20 cellular contexts compared by ENCODE assay signal in the genomic region with DNA sequence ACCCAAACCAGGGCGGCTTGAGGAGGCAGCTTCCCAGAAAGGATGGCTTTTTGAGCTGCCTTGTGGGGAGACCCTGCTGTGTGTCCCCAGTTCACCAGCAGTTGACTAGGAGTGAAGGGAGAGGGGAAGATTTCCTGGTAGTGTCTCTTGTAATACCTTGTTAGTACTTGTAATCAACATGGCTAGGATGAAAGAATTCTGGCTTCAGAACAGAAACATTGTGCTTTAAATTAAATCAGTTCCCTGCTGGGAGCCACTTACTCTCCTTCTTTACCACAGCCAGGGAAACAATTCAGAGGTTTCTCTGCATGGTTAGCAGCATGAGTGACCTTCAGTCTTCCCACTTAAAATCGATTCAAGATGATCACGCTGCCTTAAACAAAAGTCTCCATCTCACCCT.
DNase-seq lines count a peak whose midpoint lies in the region; TF ChIP-seq lines count a peak whose summit lies in the region.
"Had no signal": no experiment of that assay in that cellular context is flagged by ENCODE, and none has a peak within 500 bp of the region (broad histone marks: within the 10 kb centered on the region; RNA-seq: fewer than 3 reads in every experiment).

No MANE protein-coding gene starts in this region.

- H3K27ac ChIP-seq in H9 (ENCODE audit: insufficient read length, low read depth, low read length) (peak overlapping the region; percentile 88), ectodermal cell (ENCODE audit: insufficient read depth, low read depth, low read length, poor library complexity, severe bottlenecking) (peak overlapping the region; percentile 98)
- H3K27ac ChIP-seq: brain microvascular endothelial cell, epithelial cell of prostate, suprapubic skin had no signal

- no peak overlapping the region for H3T11ph ChIP-seq in H9 (ENCODE audit: low read length)

- H3K9me3 Mint-ChIP-seq in H9 (peaks cover 0 to 11% of the 10 kb centered on the region in 2 experiments; a peak in 3 of 5 replicates), neural crest cell (peaks cover 15% of the 10 kb centered on the region)

- H2BK120ac ChIP-seq in H9 (ENCODE audit: low read depth, low read length, poor library complexity, severe bottlenecking): no peak overlapping the region

- no peaks in the 10 kb centered on the region for H3K79me2 ChIP-seq in H9 (ENCODE audit: insufficient read depth, low read length)

- POLR2A ChIA-PET in HEK293T (lab: Yijun Ruan, JAX): no interaction called here

- no peak overlapping the region; the same call in 1 of the 2 replicates for H3K4ac ChIP-seq in H9 (ENCODE audit: low read depth, low read length)

- H3K36me3 ChIP-seq in ectodermal cell (ENCODE audit: control insufficient read depth, insufficient read depth, low read length): no peaks in the 10 kb centered on the region
- H3K36me3 ChIP-seq: brain microvascular endothelial cell, suprapubic skin had no signal

- no peak for TF ChIP-seq CTCF in H9 (conservative IDR thresholded peaks at IDR 0.05)
- no peak for TF ChIP-seq CTCF in neural crest cell (conservative IDR thresholded peaks at IDR 0.05)

- peak overlapping the region; percentile 82 for H3K4me2 ChIP-seq in H9 (ENCODE audit: insufficient read depth, insufficient read length, low read length)

- WGBS in H9 (ENCODE audit: extremely low coverage, insufficient read length, low lambda C conversion rate): no CpG with 5 or more reads among the region's 3 CpGs
- WGBS in ectodermal cell, 2 experiments: 2 to 6% methylated on average over 3 of the region's 3 CpGs

- H3K27me3 ChIP-seq in H9 (ENCODE audit: insufficient read depth, low read length) (no peaks in the 10 kb centered on the region), ectodermal cell (ENCODE audit: control insufficient read depth, insufficient read depth, low read length, poor library complexity, severe bottlenecking) (peaks cover 45% of the 10 kb centered on the region)
- H3K27me3 ChIP-seq: brain microvascular endothelial cell, suprapubic skin had no signal

- no peak overlapping the region for H3K23ac ChIP-seq in H9 (ENCODE audit: insufficient read length, low read depth, low read length)

- H3K36me3 Mint-ChIP-seq in H9 (ENCODE audit: insufficient read depth in 1 of 3, low read depth in 3 of 3) (peaks cover 0 to 6% (median 1%) of the 10 kb centered on the region in 3 experiments; a peak in 2 of 7 replicates), neural crest cell (ENCODE audit: low read depth) (peaks cover 17% of the 10 kb centered on the region)
- H3K36me3 Mint-ChIP-seq: activated naive CD4-positive, alpha-beta T cell treated with anti-CD3 and anti-CD28 coated beads, Interleukin-2, amount 50 U/mL, for 72 hours; natural killer cell treated with Interleukin-12 subunit alpha and Interleukin-12 subunit beta and Interleukin-15 and Interleukin-18, amount 100 ng/mL, for 72 hours had no signal

- no peak overlapping the region for H3K4me3 ChIP-seq in ectodermal cell (ENCODE audit: insufficient read depth, low read depth, low read length)
- H3K4me3 ChIP-seq: suprapubic skin had no signal

- H2BK20ac ChIP-seq in H9 (ENCODE audit: low read depth, low read length, poor library complexity, severe bottlenecking): no peak overlapping the region

- H3K4me3 Mint-ChIP-seq in H9 (peak overlapping the region in 1 of 2 experiments; percentile 39; a peak in 3 of 5 replicates), neural crest cell (peak overlapping the region; percentile 58)
- H3K4me3 Mint-ChIP-seq: activated T-cell treated with anti-CD3 and anti-CD28 coated beads, Interleukin-2, amount 50 U/mL, for 72 hours; CD8-positive, alpha-beta memory T cell; HFFc6; natural killer cell treated with Interleukin-12 subunit alpha and Interleukin-12 subunit beta and Interleukin-15 and Interleukin-18, amount 100 ng/mL, for 72 hours had no signal

- no peak overlapping the region for H4K5ac ChIP-seq in H9 (ENCODE audit: insufficient read length, low read depth, low read length)

- no peaks in the 10 kb centered on the region for H3K23me2 ChIP-seq in H9 (ENCODE audit: insufficient read length, low read depth, low read length, poor library complexity, severe bottlenecking)

- no peaks in the 10 kb centered on the region for H4K20me1 ChIP-seq in H9 (ENCODE audit: control insufficient read depth, insufficient read depth, insufficient read length)

- H3K4me1 ChIP-seq in H9 (ENCODE audit: insufficient read depth, low read length): peaks cover 3% of the 10 kb centered on the region; the same call in 1 of the 2 replicates
- H3K4me1 ChIP-seq in ectodermal cell (ENCODE audit: control insufficient read depth, insufficient read depth, low read length): peaks cover 20% of the 10 kb centered on the region
- H3K4me1 ChIP-seq: suprapubic skin had no signal

- H3K27me3 Mint-ChIP-seq in H9 (ENCODE audit: low read depth): peaks cover 46% of the 10 kb centered on the region
- H3K27me3 Mint-ChIP-seq in neural crest cell (ENCODE audit: low read depth): no peaks in the 10 kb centered on the region
- H3K27me3 Mint-ChIP-seq: CD8-positive, alpha-beta memory T cell; natural killer cell treated with Interleukin-12 subunit alpha and Interleukin-12 subunit beta and Interleukin-15 and Interleukin-18, amount 100 ng/mL, for 72 hours had no signal

- peaks cover 21 to 23% of the 10 kb centered on the region in 2 experiments for H3K4me1 Mint-ChIP-seq in H9
- peaks cover 52% of the 10 kb centered on the region for H3K4me1 Mint-ChIP-seq in neural crest cell
- H3K4me1 Mint-ChIP-seq: CD8-positive, alpha-beta memory T cell had no signal

- H3K79me1 ChIP-seq in H9 (ENCODE audit: insufficient read depth, low read depth, low read length, poor library complexity, severe bottlenecking): no peaks in the 10 kb centered on the region

- no peak overlapping the region for H2BK5ac ChIP-seq in H9 (ENCODE audit: insufficient read length, low read length)

- peak overlapping the region; percentile 76 for H3K18ac ChIP-seq in H9 (ENCODE audit: insufficient read length, low read depth, low read length)

- H4K91ac ChIP-seq in H9 (ENCODE audit: insufficient read length, low read depth, low read length): no peak overlapping the region

- H2BK15ac ChIP-seq in H9 (ENCODE audit: low read depth, low read length): no peak overlapping the region

- H3K9ac ChIP-seq in H9 (ENCODE audit: extremely low read depth, insufficient read length, low read length): no peak overlapping the region

- no peak overlapping the region for H2AFZ ChIP-seq in H9 (ENCODE audit: low read length)

- no peak overlapping the region for H2AK5ac ChIP-seq in H9 (ENCODE audit: insufficient read length, low read length)

- DNase-seq in H9: peak; percentile 29
- peak; percentile 29 for DNase-seq in NCI-H2107 treated with DMSO at 0.1 percent for 48 hours (lab: John Stamatoyannopoulos, UW; ENCODE audit: unreplicated experiment)
- DNase-seq in neural crest cell (ENCODE audit: low read depth, low spot score): no peak
- DNase-seq in SHP77 (lab: John Stamatoyannopoulos, UW): no peak
- DNase-seq in NCI-H748 (lab: John Stamatoyannopoulos, UW; ENCODE audit: unreplicated experiment): no peak
- DNase-seq in HEK293T (ENCODE audit: extremely low spot score): no peak
- DNase-seq: activated T-cell treated with anti-CD3 and anti-CD28 coated beads, Interleukin-2, amount 50 U/mL, for 72 hours; brain microvascular endothelial cell; CD8-positive, alpha-beta memory T cell; dermis blood vessel endothelial cell; foreskin fibroblast; HFFc6; hippocampal formation; left cardiac atrium; T1000 had no signal

- H2BK12ac ChIP-seq in H9 (ENCODE audit: insufficient read length, low read depth, low read length): no peak overlapping the region

- H3K56ac ChIP-seq in H9 (ENCODE audit: insufficient read length, low read depth, low read length): no peak overlapping the region

- no peaks in the 10 kb centered on the region for H3K9me3 ChIP-seq in H9 (ENCODE audit: control insufficient read depth, low read depth, low read length)
- H3K9me3 ChIP-seq in ectodermal cell (ENCODE audit: control insufficient read depth, low read length): no peaks in the 10 kb centered on the region
- H3K9me3 ChIP-seq: suprapubic skin had no signal

- no peak overlapping the region for H4K8ac ChIP-seq in H9 (replicated peaks; ENCODE audit: insufficient read length, low read depth, low read length)

- CTCF ChIA-PET in HEK293T (lab: Yijun Ruan, JAX): no interaction called here

- H3K27ac Mint-ChIP-seq in H9 (peak overlapping the region; percentile 84 to 99 (median 86); a peak in 6 of 7 replicates), neural crest cell (ENCODE audit: unreplicated experiment) (peak overlapping the region; percentile 99)
- H3K27ac Mint-ChIP-seq: activated naive CD4-positive, alpha-beta T cell treated with anti-CD3 and anti-CD28 coated beads, Interleukin-2, amount 50 U/mL, for 72 hours; activated T-cell treated with anti-CD3 and anti-CD28 coated beads, Interleukin-2, amount 50 U/mL, for 72 hours; CD8-positive, alpha-beta memory T cell; HFFc6; natural killer cell treated with Interleukin-12 subunit alpha and Interleukin-12 subunit beta and Interleukin-15 and Interleukin-18, amount 100 ng/mL, for 72 hours had no signal

- H3K14ac ChIP-seq in H9 (ENCODE audit: insufficient read depth, low read length): peak overlapping the region; percentile 73; the same call in 1 of the 2 replicates

TF ChIP-seq in HEK293T, 16 proteins besides CTCF, POLR2A, EP300 and RAD21:
- TF ChIP-seq ZNF384 (IDR thresholded peaks at IDR 0.05) (no peak), ELF4 (IDR thresholded peaks at IDR 0.05) (no peak), TARDBP (IDR thresholded peaks at IDR 0.05) (no peak), LEF1 (IDR thresholded peaks at IDR 0.05; ENCODE audit: borderline replicate concordance) (no peak), SP1 (IDR thresholded peaks at IDR 0.05) (no peak), FOXK2 (IDR thresholded peaks at IDR 0.05) (no peak), NFRKB (IDR thresholded peaks at IDR 0.05) (no peak), HDGF (IDR thresholded peaks at IDR 0.05; ENCODE audit: borderline replicate concordance) (no peak), FOXM1 (IDR thresholded peaks at IDR 0.05; ENCODE audit: borderline replicate concordance) (no peak), FOXA1 (IDR thresholded peaks at IDR 0.05) (no peak), SUZ12 (IDR thresholded peaks at IDR 0.05) (no peak)
- TF ChIP-seq, protein P1, sequence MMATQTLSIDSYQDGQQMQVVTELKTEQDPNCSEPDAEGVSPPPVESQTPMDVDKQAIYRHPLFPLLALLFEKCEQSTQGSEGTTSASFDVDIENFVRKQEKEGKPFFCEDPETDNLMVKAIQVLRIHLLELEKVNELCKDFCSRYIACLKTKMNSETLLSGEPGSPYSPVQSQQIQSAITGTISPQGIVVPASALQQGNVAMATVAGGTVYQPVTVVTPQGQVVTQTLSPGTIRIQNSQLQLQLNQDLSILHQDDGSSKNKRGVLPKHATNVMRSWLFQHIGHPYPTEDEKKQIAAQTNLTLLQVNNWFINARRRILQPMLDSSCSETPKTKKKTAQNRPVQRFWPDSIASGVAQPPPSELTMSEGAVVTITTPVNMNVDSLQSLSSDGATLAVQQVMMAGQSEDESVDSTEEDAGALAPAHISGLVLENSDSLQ (IDR thresholded peaks at IDR 0.05): no peak

Comparison
In these comparisons a context has a peak if more than half of its experiments do, and no peak if none do; other contexts are left out.
1. DNase-seq: peak in H9 (single experiment) and NCI-H2107 treated with DMSO at 0.1 percent for 48 hours (single experiment); none in neural crest cell (single experiment), SHP77 (0 of 2), NCI-H748 (single experiment) and HEK293T (single experiment).